Comparison of ENCODE assay signal across 20 cellular contexts in the genomic region with DNA sequence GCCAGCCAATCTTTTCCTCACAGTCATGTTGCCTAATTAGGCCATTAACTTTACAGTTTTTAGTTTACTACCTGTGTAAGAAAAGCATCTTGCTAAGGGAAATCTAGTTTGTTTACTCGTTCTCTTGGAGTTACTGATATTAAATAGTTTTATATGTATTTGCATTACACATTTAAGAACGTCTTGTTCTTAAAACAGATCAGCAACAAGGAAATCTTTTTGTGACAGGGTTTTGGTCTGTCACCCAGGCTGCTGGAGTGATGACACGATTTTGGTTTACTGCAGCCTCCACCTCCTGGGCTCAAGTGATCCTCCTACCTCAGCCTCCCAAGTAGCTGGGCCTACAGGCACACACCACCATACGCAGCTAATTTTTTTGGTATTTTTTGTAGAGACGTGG. TPM values are rescaled to one million over a fixed set of nuclear protein-coding genes. Genes with fewer than 3 reads are reported as not detected.
DNase-seq lines count a peak whose midpoint lies in the region; ATAC-seq and TF ChIP-seq lines count a peak whose summit lies in the region.
"Had no signal": no experiment of that assay in that cellular context is flagged by ENCODE, and none has a peak within 500 bp of the region (broad histone marks: within the 10 kb centered on the region; RNA-seq: fewer than 3 reads in every experiment).

No MANE protein-coding gene starts in this region.

- no peak for ATAC-seq in upper lobe of right lung
- ATAC-seq in GM21825 (IDR thresholded peaks at IDR 0.05; ENCODE audit: unreplicated experiment), result no peak
- ATAC-seq: CD8-positive, alpha-beta T cell; GM12878 had no signal

- no peaks in the 10 kb centered on the region for H3K79me2 ChIP-seq in neural progenitor cell (ENCODE audit: low read depth)

- H3K4me1 ChIP-seq in HEK293 (ENCODE audit: control insufficient read depth, insufficient read depth, low read length) (no peaks in the 10 kb centered on the region), SJCRH30 (peaks cover 26% of the 10 kb centered on the region), neural progenitor cell (no peaks in the 10 kb centered on the region), upper lobe of right lung (no peaks in the 10 kb centered on the region)

- intact Hi-C loops in upper lobe of right lung (cut with DNase I), result no loop called here
- intact Hi-C loops in head of caudate nucleus (cut with DNase I), result no loop called here

- POLR2A ChIA-PET in HEK293 (lab: Yijun Ruan, JAX), result no interaction called here

- peaks cover 29% of the 10 kb centered on the region for H3K36me3 Mint-ChIP-seq in neural progenitor cell

- CTCF ChIA-PET in HEK293 (lab: Yijun Ruan, JAX), result interaction anchor here (1.3 kb wide), 1 partner anchor 14 kb away, joined by 5 read pairs; no protein-coding TSS in a partner anchor

- no peak for DNase-seq in SJCRH30
- DNase-seq in neural progenitor cell (ENCODE audit: low spot score), result no peak
- no peak for DNase-seq in upper lobe of right lung
- DNase-seq in head of caudate nucleus, result no peak
- no peak for DNase-seq in HT-29 (ENCODE audit: low spot score)
- DNase-seq: C1 segment of cervical spinal cord; CD4-positive, CD25-positive, alpha-beta regulatory T cell; CD8-positive, alpha-beta T cell; DMS 273 treated with DMSO at 0.1 percent for 48 hours; DMS79; EL; GDM1; GOT3 had no signal

- H3K4me1 Mint-ChIP-seq in neural progenitor cell, result peaks cover 3% of the 10 kb centered on the region
- H3K4me1 Mint-ChIP-seq: CD4-positive, CD25-positive, alpha-beta regulatory T cell had no signal

- no peak overlapping the region for H3K9ac ChIP-seq in neural progenitor cell

- H3K36me3 ChIP-seq in HEK293 (ENCODE audit: control insufficient read depth in 2 of 2, insufficient read depth in 1 of 2, low read length in 2 of 2) (peaks cover 6 to 14% of the 10 kb centered on the region in 2 experiments; a peak in 2 of 3 replicates), SJCRH30 (peaks cover 31% of the 10 kb centered on the region), neural progenitor cell (peaks cover 9% of the 10 kb centered on the region), upper lobe of right lung (no peaks in the 10 kb centered on the region)

- no peak overlapping the region for H3K27ac Mint-ChIP-seq in neural progenitor cell
- H3K27ac Mint-ChIP-seq: CD4-positive, CD25-positive, alpha-beta regulatory T cell; CD8-positive, alpha-beta T cell had no signal

- H3K4me2 ChIP-seq in neural progenitor cell, result no peak overlapping the region

- no peak overlapping the region for H3K4me3 ChIP-seq in HEK293 (ENCODE audit: low read depth, low read length)
- H3K4me3 ChIP-seq in SJCRH30, result no peak overlapping the region
- no peak overlapping the region for H3K4me3 ChIP-seq in neural progenitor cell
- no peak overlapping the region for H3K4me3 ChIP-seq in upper lobe of right lung
- H3K4me3 ChIP-seq: GM12878, HAP-1 had no signal

- H3K27ac ChIP-seq in 22Rv1 (peak overlapping the region; percentile 44), HEK293 (ENCODE audit: extremely low read depth, low read depth, low read length) (no peak overlapping the region), SJCRH30 (peak overlapping the region; percentile 99), neural progenitor cell (peak overlapping the region; percentile 15), upper lobe of right lung (no peak overlapping the region)

- H3K9me3 ChIP-seq in HEK293 (ENCODE audit: control insufficient read depth, insufficient read depth, low read depth, low read length) (no peaks in the 10 kb centered on the region), SJCRH30 (replicated peaks) (no peaks in the 10 kb centered on the region), neural progenitor cell (ENCODE audit: low read depth) (no peaks in the 10 kb centered on the region), upper lobe of right lung (no peaks in the 10 kb centered on the region)
- H3K9me3 ChIP-seq: HAP-1 had no signal

- H3F3A ChIP-seq in neural progenitor cell (ENCODE audit: low read depth), result peaks cover 13% of the 10 kb centered on the region

- no peak for TF ChIP-seq CTCF in 22Rv1 (IDR thresholded peaks at IDR 0.05)
- no peak for TF ChIP-seq CTCF in HEK293 (tag by site-specific recombination; IDR thresholded peaks at IDR 0.05)
- no peak for TF ChIP-seq CTCF in neural progenitor cell (IDR thresholded peaks at IDR 0.05)
- no peak for TF ChIP-seq CTCF in upper lobe of right lung (IDR thresholded peaks at IDR 0.05)

- H3K9me3 Mint-ChIP-seq in neural progenitor cell, result no peaks in the 10 kb centered on the region
- H3K9me3 Mint-ChIP-seq: CD4-positive, CD25-positive, alpha-beta regulatory T cell; CD8-positive, alpha-beta T cell had no signal

- H2AFZ ChIP-seq in neural progenitor cell (replicated peaks), result no peak overlapping the region

- H3K27me3 Mint-ChIP-seq in neural progenitor cell (ENCODE audit: insufficient read depth, low read depth), result no peaks in the 10 kb centered on the region
- H3K27me3 Mint-ChIP-seq: CD4-positive, CD25-positive, alpha-beta regulatory T cell had no signal

- H4K20me1 ChIP-seq in neural progenitor cell (ENCODE audit: low read depth), result no peaks in the 10 kb centered on the region

- H3K27me3 ChIP-seq in SJCRH30 (no peaks in the 10 kb centered on the region), neural progenitor cell (no peaks in the 10 kb centered on the region), upper lobe of right lung (no peaks in the 10 kb centered on the region)

- H3K4me3 Mint-ChIP-seq in neural progenitor cell, result no peak overlapping the region
- H3K4me3 Mint-ChIP-seq: CD4-positive, CD25-positive, alpha-beta regulatory T cell; CD8-positive, alpha-beta T cell had no signal

TF ChIP-seq in HEK293, 187 proteins besides CTCF, POLR2A, EP300 and RAD21:
- no peak for TF ChIP-seq MZF1 (tag by site-specific recombination; IDR thresholded peaks at IDR 0.05; ENCODE audit: borderline replicate concordance)
- TF ChIP-seq ZNF394 (tag by site-specific recombination; IDR thresholded peaks at IDR 0.05; ENCODE audit: borderline replicate concordance), result no peak
- no peak for TF ChIP-seq ZNF843 (tag by site-specific recombination; IDR thresholded peaks at IDR 0.05)
- TF ChIP-seq ZFP37 (tag by site-specific recombination; IDR thresholded peaks at IDR 0.05), result no peak
- TF ChIP-seq ZNF660 (tag by site-specific recombination; IDR thresholded peaks at IDR 0.05), result peak; percentile 58; the same call in 1 of the 2 replicates
- TF ChIP-seq, protein P1, sequence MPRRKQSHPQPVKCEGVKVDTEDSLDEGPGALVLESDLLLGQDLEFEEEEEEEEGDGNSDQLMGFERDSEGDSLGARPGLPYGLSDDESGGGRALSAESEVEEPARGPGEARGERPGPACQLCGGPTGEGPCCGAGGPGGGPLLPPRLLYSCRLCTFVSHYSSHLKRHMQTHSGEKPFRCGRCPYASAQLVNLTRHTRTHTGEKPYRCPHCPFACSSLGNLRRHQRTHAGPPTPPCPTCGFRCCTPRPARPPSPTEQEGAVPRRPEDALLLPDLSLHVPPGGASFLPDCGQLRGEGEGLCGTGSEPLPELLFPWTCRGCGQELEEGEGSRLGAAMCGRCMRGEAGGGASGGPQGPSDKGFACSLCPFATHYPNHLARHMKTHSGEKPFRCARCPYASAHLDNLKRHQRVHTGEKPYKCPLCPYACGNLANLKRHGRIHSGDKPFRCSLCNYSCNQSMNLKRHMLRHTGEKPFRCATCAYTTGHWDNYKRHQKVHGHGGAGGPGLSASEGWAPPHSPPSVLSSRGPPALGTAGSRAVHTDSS (tag by site-specific recombination; IDR thresholded peaks at IDR 0.05), result no peak
TF ChIP-seq in HEK293: peak in this region for 1.

RNA-seq across cellular contexts. Expression of a gene that starts 29.2 kb away (rescaled TPM):
- 30.4 and 32.5 TPM in 2 replicates for total RNA-seq in SJCRH30 (2014; rRNA removed; shearing (Covaris generic))
- total RNA-seq in neural progenitor cell (ENCODE audit: low replicate concordance), result 16.6 and 26.1 TPM in 2 replicates
- 13.7 TPM for total RNA-seq in upper lobe of right lung
- 7.1 and 7.4 TPM in 2 replicates for total RNA-seq in HT-29 (2014; rRNA removed; shearing (Covaris generic))

RNA-seq across cellular contexts. Expression of a gene that starts 29.6 kb away (rescaled TPM):
- 194 and 213 TPM in 2 replicates for total RNA-seq in SJCRH30 (2014; rRNA removed; shearing (Covaris generic))
- 107 and 128 TPM in 2 replicates for total RNA-seq in neural progenitor cell (ENCODE audit: low replicate concordance)
- 9.0 TPM for total RNA-seq in upper lobe of right lung
- 34.1 and 34.5 TPM in 2 replicates for total RNA-seq in HT-29 (2014; rRNA removed; shearing (Covaris generic))

RNA-seq across cellular contexts. Expression of a gene that starts 55.1 kb away (rescaled TPM):
- 2.9 and 3.0 TPM in 2 replicates for total RNA-seq in SJCRH30 (2014; rRNA removed; shearing (Covaris generic))
- total RNA-seq in neural progenitor cell (ENCODE audit: low replicate concordance) (0.77 and 2.5 TPM in 2 replicates), upper lobe of right lung (0.35 TPM)
- not detected in 2 replicates for total RNA-seq in HT-29 (2014; rRNA removed; shearing (Covaris generic))
- total RNA-seq: A172; A673; CD4-positive, CD25-positive, alpha-beta regulatory T cell; CD8-positive, alpha-beta T cell had no signal

Comparison
In these comparisons a context has a peak if more than half of its experiments do, and no peak if none do; other contexts are left out.
1. H3K27ac ChIP-seq: peak in 22Rv1 (single experiment), SJCRH30 (single experiment) and neural progenitor cell (single experiment); none in HEK293 (single experiment) and upper lobe of right lung (single experiment).